In the genomic region with DNA sequence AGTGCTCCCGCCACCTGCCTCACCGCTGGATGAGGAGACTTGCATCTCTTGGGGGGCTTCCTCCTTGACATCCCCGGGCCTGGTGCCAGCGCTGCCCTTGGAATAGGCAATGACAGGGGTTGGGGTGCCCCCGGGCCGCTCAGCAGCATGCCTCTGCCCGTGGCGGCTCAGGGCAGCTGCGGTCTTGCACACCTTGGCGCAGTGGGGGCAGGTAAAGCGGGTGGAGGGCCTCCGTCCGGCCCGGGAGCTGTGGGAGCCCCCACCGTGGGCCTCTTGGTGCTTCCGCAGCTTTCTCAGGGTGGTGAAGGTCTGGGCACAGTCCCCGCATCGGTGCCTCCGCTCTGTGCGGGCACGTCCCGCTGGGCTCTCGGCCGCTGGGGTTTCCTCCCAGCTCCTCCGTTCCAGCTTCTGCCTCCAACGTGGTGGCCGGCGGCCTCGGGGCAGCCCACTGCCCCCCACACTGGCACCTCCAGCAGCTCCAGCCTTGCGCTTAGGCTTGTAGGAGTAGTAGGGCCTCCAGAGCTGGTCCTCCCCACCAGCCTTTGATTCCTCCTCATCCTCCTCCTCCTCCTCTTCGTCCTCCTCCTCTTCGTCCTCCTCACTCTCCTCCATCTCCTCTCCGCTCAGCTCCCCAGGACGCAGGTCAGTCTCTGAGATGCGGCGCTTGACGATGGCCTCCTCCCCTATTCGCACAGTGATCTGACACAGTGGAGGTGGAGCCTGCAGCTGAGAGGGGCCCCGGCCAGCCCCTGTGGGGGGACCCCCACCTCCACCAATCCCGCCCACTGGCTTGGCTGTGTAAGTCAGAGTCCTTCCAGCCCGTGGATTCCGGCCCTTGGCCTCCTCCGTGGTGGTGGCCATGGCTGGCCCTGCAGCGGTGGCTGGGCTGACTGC, we compare ENCODE assay signal across 17 cellular contexts. TPM values are rescaled to one million over a fixed set of nuclear protein-coding genes. Genes with fewer than 3 reads are reported as not detected.
DNase-seq lines count a peak whose midpoint lies in the region; ATAC-seq lines count a peak whose summit lies in the region.
"Had no signal": no experiment of that assay in that cellular context is flagged by ENCODE, and none has a peak within 500 bp of the region (broad histone marks: within the 10 kb centered on the region; RNA-seq: fewer than 3 reads in every experiment).

No MANE protein-coding gene starts in this region.

- H3K4me3 Mint-ChIP-seq in stimulated activated naive CD8-positive, alpha-beta T cell treated with anti-CD3 and anti-CD28 coated beads, Interleukin-15, amount 100 ng/mL, for 72 hours = no peak overlapping the region
- peak overlapping the region in 1 of 2 donors; percentile 55 for H3K4me3 Mint-ChIP-seq in effector memory CD8-positive, alpha-beta T cell
- H3K4me3 Mint-ChIP-seq: CD8-positive, alpha-beta T cell; H9 had no signal

- ATAC-seq in stimulated activated naive CD8-positive, alpha-beta T cell treated with anti-CD3 and anti-CD28 coated beads, Interleukin-15, amount 100 ng/mL, for 72 hours = peak; percentile 21
- no peak for ATAC-seq in stimulated activated naive CD8-positive, alpha-beta T cell treated with anti-CD3 and anti-CD28 coated beads, Interleukin-15, Interleukin-2, amounts not matched to agents 100 U/mL and 50 U/mL, for 24 hours
- ATAC-seq in left colon (peak; percentile 7), HG02642 (IDR thresholded peaks at IDR 0.05; ENCODE audit: poor library complexity, unreplicated experiment) (no peak)
- no peak for ATAC-seq in effector memory CD8-positive, alpha-beta T cell (replicated peaks)
- ATAC-seq: CD8-positive, alpha-beta T cell had no signal

- no peaks in the 10 kb centered on the region for H3K27me3 Mint-ChIP-seq in stimulated activated naive CD8-positive, alpha-beta T cell treated with anti-CD3 and anti-CD28 coated beads, Interleukin-15, amount 100 ng/mL, for 72 hours
- no peaks in the 10 kb centered on the region for H3K27me3 Mint-ChIP-seq in effector memory CD8-positive, alpha-beta T cell

- no peak for DNase-seq in stimulated activated naive CD8-positive, alpha-beta T cell treated with anti-CD3 and anti-CD28 coated beads, Interleukin-15, amount 100 ng/mL, for 72 hours
- no peak for DNase-seq in stimulated activated naive CD8-positive, alpha-beta T cell treated with anti-CD3 and anti-CD28 coated beads, Interleukin-15, Interleukin-2, amounts not matched to agents 100 U/mL and 50 U/mL, for 24 hours
- DNase-seq in left colon = no peak
- no peak for DNase-seq in HPDE6-E6E7 (ENCODE audit: extremely low spot score)
- DNase-seq in effector memory CD8-positive, alpha-beta T cell = no peak
- DNase-seq: H9; KG1; NCI-H1436; NCI-H2029; NCI-H2171; NCI-H446; NCI-H69; NK-92 treated with Interleukin-12 subunit alpha and Interleukin-12 subunit beta, amount 100 ng/mL, for 24 hours; OCI-M1; RPMI8226 had no signal

- peaks cover 30% of the 10 kb centered on the region for H3K4me1 Mint-ChIP-seq in stimulated activated naive CD8-positive, alpha-beta T cell treated with anti-CD3 and anti-CD28 coated beads, Interleukin-15, amount 100 ng/mL, for 72 hours
- H3K4me1 Mint-ChIP-seq in effector memory CD8-positive, alpha-beta T cell (ENCODE audit: low read depth in 2 of 2) = peaks cover 4 to 7% of the 10 kb centered on the region in 2 donors

- peak overlapping the region in 1 of 2 donors; percentile 58 for H3K27ac Mint-ChIP-seq in stimulated activated naive CD8-positive, alpha-beta T cell treated with anti-CD3 and anti-CD28 coated beads, Interleukin-15, amount 100 ng/mL, for 72 hours
- no peak overlapping the region for H3K27ac Mint-ChIP-seq in effector memory CD8-positive, alpha-beta T cell
- H3K27ac Mint-ChIP-seq: CD8-positive, alpha-beta T cell had no signal

- peaks cover 36% of the 10 kb centered on the region for H3K36me3 Mint-ChIP-seq in effector memory CD8-positive, alpha-beta T cell (ENCODE audit: insufficient read depth)

- intact Hi-C loops in left colon (cut with DNase I, micrococcal nuclease) = no loop called here

- no peaks in the 10 kb centered on the region for H3K9me3 Mint-ChIP-seq in stimulated activated naive CD8-positive, alpha-beta T cell treated with anti-CD3 and anti-CD28 coated beads, Interleukin-15, amount 100 ng/mL, for 72 hours
- H3K9me3 Mint-ChIP-seq in effector memory CD8-positive, alpha-beta T cell = no peaks in the 10 kb centered on the region
- H3K9me3 Mint-ChIP-seq: CD8-positive, alpha-beta T cell; H9 had no signal

RNA-seq across cellular contexts. Expression of a gene that starts 16.7 kb away (rescaled TPM):
- 10 to 100 TPM; 17.5 to 25.0 TPM for total RNA-seq in left colon

RNA-seq across cellular contexts. Expression of a gene that starts 17.9 kb away (rescaled TPM):
- total RNA-seq in left colon = 10 to 100 TPM in 1 of 2 donors, 1 to 10 TPM in 1; 9.6 to 10.7 TPM

RNA-seq across cellular contexts. Expression of a gene that starts 18.5 kb away (rescaled TPM):
- total RNA-seq in left colon = not detected
- total RNA-seq: CD8-positive, alpha-beta T cell; H9 had no signal

RNA-seq across cellular contexts. Expression of a gene that starts 21.4 kb away (rescaled TPM):
- 10 to 100 TPM; 83.8 to 100.0 TPM for total RNA-seq in left colon

RNA-seq across cellular contexts. Expression of a gene that starts 23.4 kb away (rescaled TPM):
- 1 to 10 TPM; 1.2 to 2.3 TPM for total RNA-seq in left colon

Comparison
In these comparisons a context has a peak if more than half of its experiments do, and no peak if none do; other contexts are left out.
1. ATAC-seq: peak in stimulated activated naive CD8-positive, alpha-beta T cell treated with anti-CD3 and anti-CD28 coated beads, Interleukin-15, amount 100 ng/mL, for 72 hours (single experiment) and left colon (single experiment); none in stimulated activated naive CD8-positive, alpha-beta T cell treated with anti-CD3 and anti-CD28 coated beads, Interleukin-15, Interleukin-2, amounts not matched to agents 100 U/mL and 50 U/mL, for 24 hours (single experiment), effector memory CD8-positive, alpha-beta T cell (single experiment) and HG02642 (single experiment).